7 cellular contexts compared by ENCODE assay signal in genomic region chr11:20293531-20293930, GRCh38.
"Had no signal": no experiment of that assay in that cellular context is flagged by ENCODE, and none has a peak within 500 bp of the region (broad histone marks: within the 10 kb centered on the region; RNA-seq: fewer than 3 reads in every experiment).

No MANE protein-coding gene starts in this region.

- ATAC-seq: GM12878 had no signal

- FAIRE-seq: G401.6, GM12878, GM12891, GM18507, GM19239 had no signal

- H3K4me3 ChIP-seq: GM12878 had no signal

- DNase-seq: GDM1, GF-D8 had no signal
